19 cellular contexts compared by ENCODE assay signal in genomic region chr4:142243250-142243649, GRCh38.
A peak's percentile ranks its signal among the peaks of the same experiment; 100 is the strongest.
DNase-seq lines count a peak whose midpoint lies in the region; FAIRE-seq and TF ChIP-seq lines count a peak whose summit lies in the region.
"Had no signal": no experiment of that assay in that cellular context is flagged by ENCODE, and none has a peak within 500 bp of the region (broad histone marks: within the 10 kb centered on the region; RNA-seq: fewer than 3 reads in every experiment).

No MANE protein-coding gene starts in this region.

- H3K4me3 ChIP-seq in BLaER1, result no peak overlapping the region
- no peak overlapping the region for H3K4me3 ChIP-seq in adipocyte (ENCODE audit: low read length)
- no peak overlapping the region for H3K4me3 ChIP-seq in BE2C (ENCODE audit: low read depth, low read length)

- no peak for DNase-seq in D721Med (ENCODE audit: insufficient read length, low spot score)
- DNase-seq in adipocyte (ENCODE audit: low read depth), result peak; percentile 15
- DNase-seq in iris pigment epithelial cell (ENCODE audit: low read depth), result peak; percentile 11
- no peak for DNase-seq in BE2C
- no peak for DNase-seq in activated T-helper 2 cell treated with anti-CD3 and anti-CD28 coated beads, Interferon-gamma antibody, Interleukin-2, Interleukin-4, amounts not matched to agents 10 μg/mL and 5 μg/mL and 100 μg/mL, durations not matched to agents 14 hours and 24 hours and 36 hours (ENCODE audit: low spot score)
- no peak for DNase-seq in activated CD4-positive, alpha-beta T cell treated with anti-CD3 and anti-CD28 coated beads for 4 hours
- DNase-seq: C1 segment of cervical spinal cord, DMS53, GDM1, H7, KG1, NCI-H1092, NCI-H1436 treated with DMSO at 0.1 percent for 48 hours, NCI-H2029, NCI-H2227 treated with DMSO at 0.1 percent for 48 hours, NCI-H510A had no signal

- H3K27ac ChIP-seq in BLaER1, result no peak overlapping the region
- H3K27ac ChIP-seq: HL-60 had no signal

- no peaks in the 10 kb centered on the region for H3K36me3 ChIP-seq in BLaER1
- H3K36me3 ChIP-seq in adipocyte (ENCODE audit: control insufficient read depth, insufficient read depth, low read length, severe bottlenecking), result no peaks in the 10 kb centered on the region
- no peaks in the 10 kb centered on the region for H3K36me3 ChIP-seq in BE2C

- H4K20me1 ChIP-seq in BLaER1, result no peaks in the 10 kb centered on the region

- peaks cover 49% of the 10 kb centered on the region for H3K36me3 Mint-ChIP-seq in activated T-helper 2 cell treated with anti-CD3 and anti-CD28 coated beads, Interferon-gamma antibody, Interleukin-2, Interleukin-4, amounts not matched to agents 10 μg/mL and 5 μg/mL and 100 μg/mL, durations not matched to agents 14 hours and 24 hours and 36 hours (ENCODE audit: low read depth)

- H3K9ac ChIP-seq in BLaER1, result no peak overlapping the region
- H3K9ac ChIP-seq in adipocyte (ENCODE audit: low read length), result no peak overlapping the region

- H3K9me3 ChIP-seq in BLaER1 (no peaks in the 10 kb centered on the region), adipocyte (ENCODE audit: control insufficient read depth, low read length) (no peaks in the 10 kb centered on the region), BE2C (no peaks in the 10 kb centered on the region)

- intact Hi-C loops in activated T-helper 2 cell treated with anti-CD3 and anti-CD28 coated beads, Interferon-gamma antibody, Interleukin-2, Interleukin-4, amounts not matched to agents 10 μg/mL and 5 μg/mL and 100 μg/mL, durations not matched to agents 14 hours and 24 hours and 36 hours (cut with micrococcal nuclease), result no loop called here

- TF ChIP-seq CTCF in D721Med (IDR thresholded peaks at IDR 0.05; ENCODE audit: insufficient read depth, missing control alignments) (no peak), BE2C (IDR thresholded peaks at IDR 0.05; ENCODE audit: low read depth, low read length) (no peak)

- H3K4me3 Mint-ChIP-seq in activated T-helper 2 cell treated with anti-CD3 and anti-CD28 coated beads, Interferon-gamma antibody, Interleukin-2, Interleukin-4, amounts not matched to agents 10 μg/mL and 5 μg/mL and 100 μg/mL, durations not matched to agents 14 hours and 24 hours and 36 hours (ENCODE audit: low read depth), result no peak overlapping the region

- H3K4me2 ChIP-seq in BLaER1, result peak overlapping the region; percentile 34; the same call in 1 of the 2 replicates

- H3K4me1 ChIP-seq in BLaER1 (peaks cover 11% of the 10 kb centered on the region), adipocyte (ENCODE audit: control insufficient read depth, insufficient read depth, low read length) (peaks cover 31% of the 10 kb centered on the region), BE2C (no peaks in the 10 kb centered on the region)

- H3K27me3 ChIP-seq in BLaER1 (no peaks in the 10 kb centered on the region), adipocyte (replicated peaks; ENCODE audit: control insufficient read depth, insufficient read depth, low read length) (no peaks in the 10 kb centered on the region), BE2C (no peaks in the 10 kb centered on the region)

- no peaks in the 10 kb centered on the region for H3K27me3 Mint-ChIP-seq in activated T-helper 2 cell treated with anti-CD3 and anti-CD28 coated beads, Interferon-gamma antibody, Interleukin-2, Interleukin-4, amounts not matched to agents 10 μg/mL and 5 μg/mL and 100 μg/mL, durations not matched to agents 14 hours and 24 hours and 36 hours (ENCODE audit: low read depth)

- peaks cover 6% of the 10 kb centered on the region for H3K4me1 Mint-ChIP-seq in activated T-helper 2 cell treated with anti-CD3 and anti-CD28 coated beads, Interferon-gamma antibody, Interleukin-2, Interleukin-4, amounts not matched to agents 10 μg/mL and 5 μg/mL and 100 μg/mL, durations not matched to agents 14 hours and 24 hours and 36 hours (ENCODE audit: low read depth)

- H3K27ac Mint-ChIP-seq in activated T-helper 2 cell treated with anti-CD3 and anti-CD28 coated beads, Interferon-gamma antibody, Interleukin-2, Interleukin-4, amounts not matched to agents 10 μg/mL and 5 μg/mL and 100 μg/mL, durations not matched to agents 14 hours and 24 hours and 36 hours, result no peak overlapping the region

- peaks cover 6% of the 10 kb centered on the region for H3K9me3 Mint-ChIP-seq in activated T-helper 2 cell treated with anti-CD3 and anti-CD28 coated beads, Interferon-gamma antibody, Interleukin-2, Interleukin-4, amounts not matched to agents 10 μg/mL and 5 μg/mL and 100 μg/mL, durations not matched to agents 14 hours and 24 hours and 36 hours

- FAIRE-seq in D721Med (lab: Jason Lieb, UNC), result peak; percentile 25
- FAIRE-seq: GM18507 had no signal

Comparison
In these comparisons a context has a peak if more than half of its experiments do, and no peak if none do; other contexts are left out.
1. DNase-seq: peak in adipocyte (single experiment) and iris pigment epithelial cell (single experiment); none in D721Med (single experiment), BE2C (single experiment), activated T-helper 2 cell treated with anti-CD3 and anti-CD28 coated beads, Interferon-gamma antibody, Interleukin-2, Interleukin-4, amounts not matched to agents 10 μg/mL and 5 μg/mL and 100 μg/mL, durations not matched to agents 14 hours and 24 hours and 36 hours (single experiment) and activated CD4-positive, alpha-beta T cell treated with anti-CD3 and anti-CD28 coated beads for 4 hours (0 of 2).